28 cellular contexts compared by ENCODE assay signal in genomic region chr6:12384417-12384912, GRCh38.
DNase-seq lines count a peak whose midpoint lies in the region; ATAC-seq, FAIRE-seq and TF ChIP-seq lines count a peak whose summit lies in the region.
"Had no signal": no experiment of that assay in that cellular context is flagged by ENCODE, and none has a peak within 500 bp of the region (broad histone marks: within the 10 kb centered on the region; RNA-seq: fewer than 3 reads in every experiment).

No MANE protein-coding gene starts in this region.

- no peak overlapping the region for H3K27ac Mint-ChIP-seq in natural killer cell
- H3K27ac Mint-ChIP-seq: CD14-positive monocyte; CD8-positive, alpha-beta memory T cell had no signal

- H3K4me3 ChIP-seq in HepG2 (replicated peaks in 1 of 3; ENCODE audit: insufficient read depth in 1 of 3, low read depth in 2 of 3, low read length in 3 of 3) (no peak overlapping the region), right lobe of liver (no peak overlapping the region), coronary artery (no peak overlapping the region), retinal pigment epithelial cell (ENCODE audit: low read length) (no peak overlapping the region)
- H3K4me3 ChIP-seq: K562, SK-N-MC had no signal

- H3K9me3 ChIP-seq in HepG2 (ENCODE audit: low read length) (no peaks in the 10 kb centered on the region), right lobe of liver (no peaks in the 10 kb centered on the region)
- H3K9me3 ChIP-seq: BE2C had no signal

- TF ChIP-seq POLR2A in HepG2 (IDR thresholded peaks at IDR 0.05; ENCODE audit: insufficient read depth in 1 of 2, low read depth in 2 of 2, low read length in 2 of 2) = no peak
- no peak for TF ChIP-seq POLR2A in right lobe of liver (IDR thresholded peaks at IDR 0.05)

- H3K27me3 ChIP-seq in HepG2 (ENCODE audit: control insufficient read depth in 1 of 2, insufficient read depth in 2 of 2, low read length in 2 of 2) (0 out of 5 replicates have a peak, but pooled peaks cover 0 to 1% of the 10 kb centered on the region in 2 experiments), right lobe of liver (no peaks in the 10 kb centered on the region)
- H3K27me3 ChIP-seq: BE2C had no signal

- no peak overlapping the region for H3K4me3 Mint-ChIP-seq in natural killer cell
- H3K4me3 Mint-ChIP-seq: CD14-positive monocyte; CD8-positive, alpha-beta memory T cell had no signal

- H3K4me2 ChIP-seq in HepG2 (ENCODE audit: low read depth, low read length) = no peak overlapping the region

- intact Hi-C loops in HepG2 (cut with micrococcal nuclease; ENCODE audit: unreplicated experiment) (no loop called here), right lobe of liver (cut with DNase I) (no loop called here), natural killer cell (cut with micrococcal nuclease) (no loop called here)

- H3K36me3 ChIP-seq in HepG2 (replicated peaks in 1 of 2; ENCODE audit: control insufficient read depth in 1 of 2, insufficient read depth in 2 of 2, low read length in 2 of 2) (no peaks in the 10 kb centered on the region), right lobe of liver (no peaks in the 10 kb centered on the region)
- H3K36me3 ChIP-seq: BE2C had no signal

- 6% methylated on average over 2 of the region's 2 CpGs for WGBS in HepG2 (ENCODE audit: low lambda C conversion rate)
- WGBS in right lobe of liver (ENCODE audit: insufficient coverage, low coverage, low lambda C conversion rate, missing lambda C conversion rate) = 32% methylated on average over 2 of the region's 2 CpGs

- no peak overlapping the region for H3K27ac ChIP-seq in HepG2 (ENCODE audit: extremely low read length, insufficient read depth, low read length)
- H3K27ac ChIP-seq in right lobe of liver = no peak overlapping the region
- H3K27ac ChIP-seq in coronary artery = peak overlapping the region; percentile 60 to 65
- H3K27ac ChIP-seq: SK-N-MC had no signal

- no peak overlapping the region for H2AFZ ChIP-seq in HepG2 (ENCODE audit: low read length)

- ATAC-seq in HepG2 = no peak
- no peak for ATAC-seq in right lobe of liver
- ATAC-seq in natural killer cell = no peak
- ATAC-seq: K562, PC-3 had no signal

- TF ChIP-seq EP300 in HepG2 (IDR thresholded peaks at IDR 0.05; ENCODE audit: low read depth in 2 of 2, low read length in 2 of 2) (no peak), HepG2 (CRISPR knock-in tag; IDR thresholded peaks at IDR 0.05; ENCODE audit: borderline replicate concordance) (no peak)

- H3K9ac ChIP-seq in HepG2 (ENCODE audit: insufficient read depth, low read depth, low read length) = no peak overlapping the region

- H3K4me1 ChIP-seq in HepG2 (ENCODE audit: insufficient read depth, low read length) (peaks cover 10% of the 10 kb centered on the region), right lobe of liver (no peaks in the 10 kb centered on the region)
- H3K4me1 ChIP-seq: BE2C had no signal

- POLR2A ChIA-PET in HepG2 (lab: Yijun Ruan, JAX) = no interaction called here

- no peaks in the 10 kb centered on the region for H3K36me3 Mint-ChIP-seq in natural killer cell
- H3K36me3 Mint-ChIP-seq: CD14-positive monocyte; CD8-positive, alpha-beta memory T cell had no signal

- no peaks in the 10 kb centered on the region for H3K4me1 Mint-ChIP-seq in natural killer cell
- H3K4me1 Mint-ChIP-seq: CD8-positive, alpha-beta memory T cell had no signal

- DNase-seq in HepG2 (ENCODE audit: low spot score) (no peak), right lobe of liver (no peak), coronary artery (ENCODE audit: low spot score) (no peak), retinal pigment epithelial cell (ENCODE audit: low read depth) (peak; percentile 16), NCI-H2029 treated with DMSO at 0.1 percent for 48 hours (lab: John Stamatoyannopoulos, UW) (no peak), SHP77 (lab: John Stamatoyannopoulos, UW) (no peak), natural killer cell (no peak), GM10266 (ENCODE audit: extremely low spot score) (no peak)
- DNase-seq: 8988T; ACHN; BE2C; Calu3; CD8-positive, alpha-beta memory T cell; DMS79 treated with DMSO at 0.1 percent for 48 hours; H7; Kasumi-1; NCI-H1105; NCI-H146; NCI-H1930; NCI-H446; NCI-H774; NK-92 treated with Interleukin-12 subunit alpha and Interleukin-12 subunit beta, amount 100 ng/mL, for 24 hours; PC-3; RPMI8226; SHP77 treated with DMSO at 0.1 percent for 48 hours had no signal

- TF ChIP-seq CTCF in HepG2 (CRISPR knock-in tag; IDR thresholded peaks at IDR 0.05) (no peak), right lobe of liver (IDR thresholded peaks at IDR 0.05) (no peak), coronary artery (IDR thresholded peaks at IDR 0.05) (no peak), retinal pigment epithelial cell (conservative IDR thresholded peaks at IDR 0.05; ENCODE audit: low read depth, low read length) (no peak), natural killer cell (IDR thresholded peaks at IDR 0.05) (no peak), GM10266 (IDR thresholded peaks at IDR 0.05; ENCODE audit: control insufficient read depth, insufficient read depth, low read depth, missing control alignments) (no peak)

- CTCF ChIA-PET in HepG2 (lab: Yijun Ruan, JAX; ENCODE audit: low intra/inter-chr PET ratio, low total read pairs) = no interaction called here

- peaks cover 3 to 5% of the 10 kb centered on the region in 2 donors for H3K9me3 Mint-ChIP-seq in natural killer cell

- TF ChIP-seq RAD21 in HepG2 (CRISPR knock-in tag; IDR thresholded peaks at IDR 0.05) = no peak

- H4K20me1 ChIP-seq in HepG2 (ENCODE audit: insufficient read depth, low read length) = no peaks in the 10 kb centered on the region; the same call in 1 of the 2 replicates

- FAIRE-seq in HepG2 (lab: Jason Lieb, UNC) = no peak
- FAIRE-seq: K562 had no signal

- in situ Hi-C loops in HepG2 (cut with HindIII; ENCODE audit: extremely low pct_ligation_motif_present, low pct_unique_long_range_greater_than_20kb) = no loop called here

- H3K79me2 ChIP-seq in HepG2 (ENCODE audit: insufficient read depth, low read length) = no peaks in the 10 kb centered on the region

- BruUV-seq in HepG2 (replicated peaks; lab: Mats Ljungman, UMichigan) = no TSS peak

- H3K27me3 Mint-ChIP-seq in natural killer cell (ENCODE audit: low read depth in 2 of 2) = peaks cover 10 to 12% of the 10 kb centered on the region in 2 donors

TF ChIP-seq in HepG2, 621 proteins besides CTCF, POLR2A, EP300 and RAD21 (continues in another document):
- TF ChIP-seq PAXIP1 (CRISPR knock-in tag; conservative IDR thresholded peaks at IDR 0.05) (peak; percentile 45), CCAR2 (optimal IDR thresholded peaks at IDR 0.05; ENCODE audit: low read depth, low read length) (no peak), CREM (IDR thresholded peaks at IDR 0.05) (0 out of 2 replicates have a peak, but pooled peaks have one; percentile 10), CREM (CRISPR knock-in tag; IDR thresholded peaks at IDR 0.05) (no peak), ATF4 (CRISPR knock-in tag; IDR thresholded peaks at IDR 0.05) (peak in 1 of 2 experiments; percentile 77; a peak in 2 of 4 replicates), FOXP1 (IDR thresholded peaks at IDR 0.05) (no peak), FOXP1 (CRISPR knock-in tag; IDR thresholded peaks at IDR 0.05) (0 out of 2 replicates have a peak, but pooled peaks have one; percentile 25), FOXA3 (CRISPR knock-in tag; IDR thresholded peaks at IDR 0.05) (peak; percentile 63), NR2F2 (IDR thresholded peaks at IDR 0.05; ENCODE audit: borderline replicate concordance, low read depth) (no peak), GATAD2A (CRISPR knock-in tag; IDR thresholded peaks at IDR 0.05) (peak; percentile 19; the same call in 1 of the 2 replicates)

Comparison
In these comparisons a context has a peak if more than half of its experiments do, and no peak if none do; other contexts are left out.
1. H3K27ac ChIP-seq: peak in coronary artery (2 of 2); none in HepG2 (single experiment) and right lobe of liver (0 of 3).